Comparison of ENCODE assay signal across 10 cellular contexts in genomic region chr1:152018537-152018936, GRCh38. TPM values are rescaled to one million over a fixed set of nuclear protein-coding genes. Genes with fewer than 3 reads are reported as not detected.
DNase-seq lines count a peak whose midpoint lies in the region; ATAC-seq and TF ChIP-seq lines count a peak whose summit lies in the region.
"Had no signal": no experiment of that assay in that cellular context is flagged by ENCODE, and none has a peak within 500 bp of the region (broad histone marks: within the 10 kb centered on the region; RNA-seq: fewer than 3 reads in every experiment).

No MANE protein-coding gene starts in this region.

- H3K27me3 ChIP-seq in BJ (ENCODE audit: control insufficient read depth, insufficient read depth, low read length) (peaks cover 7% of the 10 kb centered on the region), hepatocyte (no peaks in the 10 kb centered on the region)

- CTCF ChIA-PET in BJ (lab: Yijun Ruan, JAX): interaction anchor here (1.1 to 1.5 kb wide), 3 partner anchors 9 to 51 kb away, joined by 3 to 7 read pairs (median 5); no protein-coding TSS in a partner anchor

- H3K4me3 ChIP-seq in BJ (ENCODE audit: low read depth, low read length) (no peak overlapping the region), hepatocyte (no peak overlapping the region)
- H3K4me3 ChIP-seq: SJSA1 had no signal

- no peak for ATAC-seq in Right ventricle myocardium inferior

- intact Hi-C loops in Right ventricle myocardium inferior (cut with DNase I): no loop called here

- DNase-seq in BJ (ENCODE audit: low read depth) (no peak), UCSD-AML1 (lab: John Stamatoyannopoulos, UW; ENCODE audit: unreplicated experiment) (peak; percentile 14), hepatocyte (ENCODE audit: low spot score) (no peak), A172 (ENCODE audit: low spot score) (no peak), NCI-H1417 (lab: John Stamatoyannopoulos, UW) (no peak), G401 (ENCODE audit: low spot score) (no peak), Right ventricle myocardium inferior (ENCODE audit: missing footprints) (no peak)
- DNase-seq: KG1 had no signal

- TF ChIP-seq CTCF in BJ (IDR thresholded peaks at IDR 0.05; ENCODE audit: insufficient read depth, low read depth, low read length) (peak; percentile 32; the same call in 1 of the 2 replicates), GM12874 (IDR thresholded peaks at IDR 0.05; ENCODE audit: insufficient read depth, low read depth, low read length) (peak; percentile 32; the same call in 1 of the 2 replicates), hepatocyte (IDR thresholded peaks at IDR 0.05; ENCODE audit: poor library complexity) (peak; percentile 20)

- no peaks in the 10 kb centered on the region for H3K4me1 ChIP-seq in hepatocyte (ENCODE audit: insufficient read depth)
- H3K4me1 ChIP-seq: SJSA1 had no signal

- no peaks in the 10 kb centered on the region for H3K9me2 ChIP-seq in hepatocyte (replicated peaks; ENCODE audit: insufficient read depth)

- WGBS in hepatocyte (ENCODE audit: low lambda C conversion rate, missing lambda C conversion rate): 42% methylated on average over 4 of the region's 4 CpGs

- no peak overlapping the region for H3K27ac ChIP-seq in hepatocyte
- H3K27ac ChIP-seq: SJSA1 had no signal

- H2AFZ ChIP-seq in hepatocyte: no peak overlapping the region

- H3K36me3 ChIP-seq in BJ (ENCODE audit: control insufficient read depth, insufficient read depth, low read length) (no peaks in the 10 kb centered on the region), hepatocyte (replicated peaks; ENCODE audit: insufficient read depth, low read depth) (no peaks in the 10 kb centered on the region)
- H3K36me3 ChIP-seq: SJSA1 had no signal

- POLR2A ChIA-PET in BJ (lab: Charles Lee): no interaction called here

- H3K9me3 ChIP-seq in hepatocyte (ENCODE audit: low read depth): no peaks in the 10 kb centered on the region
- H3K9me3 ChIP-seq: SJSA1 had no signal

- in situ Hi-C loops in G401 (cut with HindIII; ENCODE audit: low sequenced_read_pairs): no loop called here

- H3K79me2 ChIP-seq in hepatocyte: no peaks in the 10 kb centered on the region

- no peak overlapping the region for H3K4me2 ChIP-seq in hepatocyte

- H4K20me1 ChIP-seq in hepatocyte (ENCODE audit: insufficient read depth, poor library complexity, severe bottlenecking): no peaks in the 10 kb centered on the region

RNA-seq across cellular contexts. Expression of gene S100A11, which starts 18.3 kb away (rescaled TPM):
- polyA plus RNA-seq in BJ (2011; rRNA removed) (1,269 and 1,278 TPM in 2 replicates), hepatocyte (1,491 and 1,531 TPM in 2 replicates)
- polyA minus RNA-seq in BJ (2011; rRNA and poly(A)+ RNA removed): 615 and 739 TPM in 2 replicates
- total RNA-seq in hepatocyte (258 and 295 TPM in 2 replicates), Right ventricle myocardium inferior (92.0 TPM)
- 517 and 658 TPM in 2 replicates for total RNA-seq in A172 (2014; rRNA removed; shearing (Covaris generic))
- not detected in 2 replicates for total RNA-seq in G401 (2014; rRNA removed; shearing (Covaris generic))

RNA-seq across cellular contexts. Expression of gene S100A10, which starts 24.9 kb away (rescaled TPM):
- polyA plus RNA-seq in BJ (2011; rRNA removed) (40.3 and 88.4 TPM in 2 replicates), hepatocyte (3,367 and 3,493 TPM in 2 replicates)
- polyA minus RNA-seq in BJ (2011; rRNA and poly(A)+ RNA removed): 44.3 and 50.4 TPM in 2 replicates
- total RNA-seq in hepatocyte (408 and 485 TPM in 2 replicates), Right ventricle myocardium inferior (290 TPM)
- 760 and 801 TPM in 2 replicates for total RNA-seq in A172 (2014; rRNA removed; shearing (Covaris generic))
- total RNA-seq in G401 (2014; rRNA removed; shearing (Covaris generic)): not detected in 2 replicates

Comparison
In these comparisons a context has a peak if more than half of its experiments do, and no peak if none do; other contexts are left out.
1. RNA of gene S100A11, which starts 18.3 kb away (total RNA-seq): 517 to 658 TPM in A172, 258 to 295 TPM in hepatocyte and 92.0 TPM in Right ventricle myocardium inferior (single experiment); not detected in G401; every median in the first group is over 10 times any median in the second.
2. RNA of gene S100A10, which starts 24.9 kb away (total RNA-seq): 760 to 801 TPM in A172, 408 to 485 TPM in hepatocyte and 290 TPM in Right ventricle myocardium inferior (single experiment); not detected in G401; every median in the first group is over 100 times any median in the second.
3. Peak in every context shown above with its lines, with median percentiles within 50 percentile points of each other: CTCF ChIP-seq.